In the genomic region with DNA sequence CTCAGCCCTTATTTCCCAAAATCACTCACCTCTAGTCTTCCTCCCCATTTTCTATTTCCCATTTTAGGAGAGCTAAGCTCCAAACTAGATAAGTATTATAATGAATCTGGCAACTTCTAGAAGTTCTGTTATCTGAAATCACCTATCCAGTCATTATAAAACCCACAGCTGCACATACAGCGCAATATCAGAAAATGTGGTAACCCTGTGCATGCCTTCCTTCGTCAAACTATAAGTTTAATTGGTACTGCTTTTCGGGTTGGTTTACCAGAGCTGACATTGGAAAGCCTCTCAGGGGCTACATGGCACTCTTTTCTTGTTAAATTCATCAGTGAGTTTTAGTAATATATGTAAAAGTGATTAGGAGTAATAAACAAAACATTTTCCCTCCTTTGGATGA, we compare ENCODE assay signal across 9 cellular contexts. TPM values are rescaled to one million over a fixed set of nuclear protein-coding genes. Genes with fewer than 3 reads are reported as not detected.
"Had no signal": no experiment of that assay in that cellular context is flagged by ENCODE, and none has a peak within 500 bp of the region (broad histone marks: within the 10 kb centered on the region; RNA-seq: fewer than 3 reads in every experiment).

No MANE protein-coding gene starts in this region.

- H3K4me2 ChIP-seq: KMS-11 had no signal

- H3K9ac ChIP-seq: KMS-11 had no signal

- FAIRE-seq: HepG2, HTR-8/SVneo had no signal

- H3K27ac ChIP-seq: HL-60, KMS-11 had no signal

- DNase-seq: IMR-90, KBM-7, KG1 had no signal

RNA-seq across cellular contexts. Expression of gene LAMB4, which starts 1.6 kb away (rescaled TPM):
- total RNA-seq: HepG2, HT-29 had no signal
- polyA plus RNA-seq: IgD-negative memory B cell had no signal
